Comparison of ENCODE assay signal across 18 cellular contexts in the genomic region with DNA sequence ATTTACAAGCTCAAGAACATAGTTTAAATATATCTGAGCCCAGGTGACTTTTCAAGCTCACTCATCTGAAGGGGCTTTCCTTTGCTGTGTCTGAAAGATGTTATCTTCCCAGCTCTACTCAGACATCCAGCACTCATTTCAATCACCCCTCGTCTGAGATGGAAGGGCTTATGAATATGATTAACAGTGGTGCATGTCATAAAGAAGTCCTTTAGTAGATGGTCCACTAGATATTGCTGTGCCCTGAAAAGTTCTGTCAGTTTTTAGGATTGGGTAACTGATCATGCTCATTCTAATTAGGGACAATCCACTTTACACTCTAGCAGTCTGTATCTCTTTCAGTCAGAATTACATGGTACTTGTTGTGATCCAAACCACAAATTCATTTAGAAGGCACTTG. TPM values are rescaled to one million over a fixed set of nuclear protein-coding genes. Genes with fewer than 3 reads are reported as not detected.
DNase-seq lines count a peak whose midpoint lies in the region; ATAC-seq and TF ChIP-seq lines count a peak whose summit lies in the region.
"Had no signal": no experiment of that assay in that cellular context is flagged by ENCODE, and none has a peak within 500 bp of the region (broad histone marks: within the 10 kb centered on the region; RNA-seq: fewer than 3 reads in every experiment).

No MANE protein-coding gene starts in this region.

- CTCF ChIA-PET in activated CD4-positive, alpha-beta T cell treated with anti-CD3 and anti-CD28 coated beads for 36 hours (lab: Charles Lee), result interaction anchor here (0.6 to 1.5 kb wide), 2 partner anchors 106 to 295 kb away, joined by 3 read pairs; no protein-coding TSS in a partner anchor

- no peaks in the 10 kb centered on the region for H3K27me3 ChIP-seq in hepatocyte
- H3K27me3 ChIP-seq: BLaER1 had no signal

- intact Hi-C loops in activated CD4-positive, alpha-beta T cell treated with anti-CD3 and anti-CD28 coated beads for 36 hours (cut with DNase I, micrococcal nuclease), result no loop called here

- no peaks in the 10 kb centered on the region for H3K36me3 ChIP-seq in hepatocyte (replicated peaks; ENCODE audit: insufficient read depth, low read depth)
- H3K36me3 ChIP-seq: BLaER1 had no signal

- ATAC-seq in activated CD4-positive, alpha-beta T cell treated with anti-CD3 and anti-CD28 coated beads for 36 hours, result peak; percentile 33
- peak; percentile 53 for ATAC-seq in activated naive CD8-positive, alpha-beta T cell treated with anti-CD3 and anti-CD28 coated beads, Interleukin-2, amount 50 U/mL, for 24 hours
- peak; percentile 55 for ATAC-seq in T-helper 17 cell
- ATAC-seq in effector memory CD8-positive, alpha-beta T cell (replicated peaks), result no peak

- H3K4me3 Mint-ChIP-seq in activated CD4-positive, alpha-beta T cell treated with anti-CD3 and anti-CD28 coated beads for 36 hours, result no peak overlapping the region
- H3K4me3 Mint-ChIP-seq in activated naive CD8-positive, alpha-beta T cell treated with anti-CD3 and anti-CD28 coated beads, Interleukin-2, amount 50 U/mL, for 24 hours, result no peak overlapping the region
- H3K4me3 Mint-ChIP-seq in activated naive CD8-positive, alpha-beta T cell treated with anti-CD3 and anti-CD28 coated beads for 36 hours, result no peak overlapping the region
- H3K4me3 Mint-ChIP-seq in T-helper 17 cell, result no peak overlapping the region
- no peak overlapping the region for H3K4me3 Mint-ChIP-seq in effector memory CD8-positive, alpha-beta T cell
- H3K4me3 Mint-ChIP-seq: CD14-positive monocyte; CD4-positive, alpha-beta memory T cell; H9 had no signal

- no peak for DNase-seq in activated CD4-positive, alpha-beta T cell treated with anti-CD3 and anti-CD28 coated beads for 36 hours
- no peak for DNase-seq in activated CD4-positive, alpha-beta T cell treated with anti-CD3 and anti-CD28 coated beads, Interleukin-2, amount 50 U/mL, for 48 hours
- DNase-seq in activated naive CD8-positive, alpha-beta T cell treated with anti-CD3 and anti-CD28 coated beads, Interleukin-2, amount 50 U/mL, for 24 hours, result no peak
- DNase-seq in activated naive CD8-positive, alpha-beta T cell treated with anti-CD3 and anti-CD28 coated beads for 36 hours, result no peak
- DNase-seq in T-helper 17 cell (no peak), hepatocyte (ENCODE audit: low spot score) (no peak)
- DNase-seq in effector memory CD8-positive, alpha-beta T cell, result no peak
- DNase-seq: 8988T; Calu3; CD4-positive, alpha-beta memory T cell; DMS79 treated with DMSO at 0.1 percent for 48 hours; GF-D8; H9 had no signal

- H3K27me3 Mint-ChIP-seq in activated CD4-positive, alpha-beta T cell treated with anti-CD3 and anti-CD28 coated beads for 36 hours, result no peaks in the 10 kb centered on the region
- no peaks in the 10 kb centered on the region for H3K27me3 Mint-ChIP-seq in activated naive CD8-positive, alpha-beta T cell treated with anti-CD3 and anti-CD28 coated beads, Interleukin-2, amount 50 U/mL, for 24 hours
- no peaks in the 10 kb centered on the region for H3K27me3 Mint-ChIP-seq in activated naive CD8-positive, alpha-beta T cell treated with anti-CD3 and anti-CD28 coated beads for 36 hours
- no peaks in the 10 kb centered on the region for H3K27me3 Mint-ChIP-seq in T-helper 17 cell
- H3K27me3 Mint-ChIP-seq in effector memory CD8-positive, alpha-beta T cell, result no peaks in the 10 kb centered on the region
- H3K27me3 Mint-ChIP-seq: CD4-positive, alpha-beta memory T cell had no signal

- no peak overlapping the region for H3K4me3 ChIP-seq in hepatocyte
- H3K4me3 ChIP-seq: BLaER1 had no signal

- H3K4me1 ChIP-seq in hepatocyte (ENCODE audit: insufficient read depth), result no peaks in the 10 kb centered on the region

- no peak overlapping the region for H3K4me2 ChIP-seq in hepatocyte
- H3K4me2 ChIP-seq: BLaER1 had no signal

- H3K79me2 ChIP-seq in hepatocyte, result no peaks in the 10 kb centered on the region

- no peaks in the 10 kb centered on the region for H3K36me3 Mint-ChIP-seq in activated CD4-positive, alpha-beta T cell treated with anti-CD3 and anti-CD28 coated beads for 36 hours (ENCODE audit: low read depth)
- H3K36me3 Mint-ChIP-seq in activated naive CD8-positive, alpha-beta T cell treated with anti-CD3 and anti-CD28 coated beads, Interleukin-2, amount 50 U/mL, for 24 hours (ENCODE audit: low read depth), result no peaks in the 10 kb centered on the region
- H3K36me3 Mint-ChIP-seq in activated naive CD8-positive, alpha-beta T cell treated with anti-CD3 and anti-CD28 coated beads for 36 hours, result no peaks in the 10 kb centered on the region
- no peaks in the 10 kb centered on the region for H3K36me3 Mint-ChIP-seq in T-helper 17 cell (ENCODE audit: low read depth)
- no peaks in the 10 kb centered on the region for H3K36me3 Mint-ChIP-seq in effector memory CD8-positive, alpha-beta T cell (ENCODE audit: insufficient read depth)
- H3K36me3 Mint-ChIP-seq: CD14-positive monocyte; CD4-positive, alpha-beta memory T cell had no signal

- POLR2A ChIA-PET in activated CD4-positive, alpha-beta T cell treated with anti-CD3 and anti-CD28 coated beads for 36 hours (lab: Charles Lee), result no interaction called here

- H3K9me3 ChIP-seq in T-helper 17 cell (ENCODE audit: control insufficient read depth, low read length, poor library complexity, severe bottlenecking) (no peaks in the 10 kb centered on the region), hepatocyte (ENCODE audit: low read depth) (no peaks in the 10 kb centered on the region)
- H3K9me3 ChIP-seq: BLaER1 had no signal

- TF ChIP-seq CTCF in hepatocyte (IDR thresholded peaks at IDR 0.05; ENCODE audit: poor library complexity), result no peak

- H3K27ac ChIP-seq in hepatocyte, result no peak overlapping the region
- H3K27ac ChIP-seq: BLaER1 had no signal

- no peaks in the 10 kb centered on the region for H3K9me3 Mint-ChIP-seq in activated CD4-positive, alpha-beta T cell treated with anti-CD3 and anti-CD28 coated beads for 36 hours (ENCODE audit: low read depth)
- no peaks in the 10 kb centered on the region for H3K9me3 Mint-ChIP-seq in activated naive CD8-positive, alpha-beta T cell treated with anti-CD3 and anti-CD28 coated beads, Interleukin-2, amount 50 U/mL, for 24 hours
- no peaks in the 10 kb centered on the region for H3K9me3 Mint-ChIP-seq in activated naive CD8-positive, alpha-beta T cell treated with anti-CD3 and anti-CD28 coated beads for 36 hours
- no peaks in the 10 kb centered on the region for H3K9me3 Mint-ChIP-seq in effector memory CD8-positive, alpha-beta T cell
- H3K9me3 Mint-ChIP-seq: H9 had no signal

- no peaks in the 10 kb centered on the region for H3K9me2 ChIP-seq in hepatocyte (replicated peaks; ENCODE audit: insufficient read depth)

- H3K27ac Mint-ChIP-seq in activated CD4-positive, alpha-beta T cell treated with anti-CD3 and anti-CD28 coated beads for 36 hours, result no peak overlapping the region
- H3K27ac Mint-ChIP-seq in activated naive CD8-positive, alpha-beta T cell treated with anti-CD3 and anti-CD28 coated beads, Interleukin-2, amount 50 U/mL, for 24 hours, result no peak overlapping the region
- H3K27ac Mint-ChIP-seq in activated naive CD8-positive, alpha-beta T cell treated with anti-CD3 and anti-CD28 coated beads for 36 hours, result no peak overlapping the region
- no peak overlapping the region for H3K27ac Mint-ChIP-seq in T-helper 17 cell
- no peak overlapping the region for H3K27ac Mint-ChIP-seq in effector memory CD8-positive, alpha-beta T cell
- H3K27ac Mint-ChIP-seq: CD14-positive monocyte; CD4-positive, alpha-beta memory T cell; H9 had no signal

- H4K20me1 ChIP-seq in hepatocyte (ENCODE audit: insufficient read depth, poor library complexity, severe bottlenecking), result no peaks in the 10 kb centered on the region
- H4K20me1 ChIP-seq: BLaER1 had no signal

- no peak overlapping the region for H2AFZ ChIP-seq in hepatocyte

- peaks cover 3% of the 10 kb centered on the region for H3K4me1 Mint-ChIP-seq in activated CD4-positive, alpha-beta T cell treated with anti-CD3 and anti-CD28 coated beads for 36 hours
- H3K4me1 Mint-ChIP-seq in activated naive CD8-positive, alpha-beta T cell treated with anti-CD3 and anti-CD28 coated beads, Interleukin-2, amount 50 U/mL, for 24 hours, result no peaks in the 10 kb centered on the region
- H3K4me1 Mint-ChIP-seq in activated naive CD8-positive, alpha-beta T cell treated with anti-CD3 and anti-CD28 coated beads for 36 hours, result peaks cover 3% of the 10 kb centered on the region
- H3K4me1 Mint-ChIP-seq in T-helper 17 cell, result peaks cover 2% of the 10 kb centered on the region
- no peaks in the 10 kb centered on the region for H3K4me1 Mint-ChIP-seq in effector memory CD8-positive, alpha-beta T cell (ENCODE audit: low read depth in 2 of 2)
- H3K4me1 Mint-ChIP-seq: CD14-positive monocyte had no signal

- WGBS in hepatocyte (ENCODE audit: low lambda C conversion rate, missing lambda C conversion rate), result 71% methylated on average over 1 of the region's 1 CpG

RNA-seq across cellular contexts. Expression of a gene that starts 28.3 kb away (rescaled TPM):
- total RNA-seq in activated CD4-positive, alpha-beta T cell treated with anti-CD3 and anti-CD28 coated beads for 36 hours, result not detected
- total RNA-seq in activated naive CD8-positive, alpha-beta T cell treated with anti-CD3 and anti-CD28 coated beads for 36 hours, result not detected
- total RNA-seq in T-helper 17 cell (not detected), hepatocyte (not detected in 2 replicates)
- polyA plus RNA-seq in hepatocyte, result not detected in 2 replicates
- total RNA-seq: A673; Calu3; CD4-positive, alpha-beta memory T cell; H1; H9 had no signal
- polyA plus RNA-seq: AG04450; CD14-positive monocyte; CD4-positive, alpha-beta memory T cell; H1 had no signal
